In genomic region chr1:20212685-20213331, GRCh38 we compare ENCODE assay signal across 8 cellular contexts. TPM values are rescaled to one million over a fixed set of nuclear protein-coding genes. Genes with fewer than 3 reads are reported as not detected.
DNase-seq lines count a peak whose midpoint lies in the region; ATAC-seq, FAIRE-seq and TF ChIP-seq lines count a peak whose summit lies in the region.

No MANE protein-coding gene starts in this region.

- CTCF ChIA-PET in A549 (lab: Yijun Ruan, JAX): interaction anchor here (0.6 to 11.9 kb wide), 86 partner anchors 8 to 1095 kb away, joined by 3 to 162 read pairs (median 4); partner anchors contain the start of gene PINK1
- CTCF ChIA-PET in mammary epithelial cell (lab: Charles Lee; ENCODE audit: low non-redundant PET): interaction anchor here (0.5 to 0.8 kb wide), 7 partner anchors 18 to 376 kb away, joined by 3 to 34 read pairs (median 15); no protein-coding TSS in a partner anchor

- no peaks in the 10 kb centered on the region for H3K27me3 ChIP-seq in mammary epithelial cell (ENCODE audit: insufficient read depth, low read length)

- H3K4me1 ChIP-seq in A549 (peaks cover 34% of the 10 kb centered on the region), mammary epithelial cell (ENCODE audit: insufficient read depth, low read length) (peaks cover 41% of the 10 kb centered on the region)

- H3K27ac ChIP-seq in A549: peak overlapping the region; percentile 87 to 91
- peak overlapping the region; percentile 97 for H3K27ac ChIP-seq in mammary epithelial cell (ENCODE audit: insufficient read depth, low read depth, low read length)

- peak; percentile 69 to 82 for TF ChIP-seq RAD21 in A549 (conservative IDR thresholded peaks at IDR 0.05 in 1 of 2, IDR thresholded peaks at IDR 0.05 in 1 of 2)

- POLR2A ChIA-PET in A549 (lab: Yijun Ruan, JAX): no interaction called here

- peak; percentile 48 to 50 for DNase-seq in A549 (ENCODE audit: low read depth in 1 of 2, low spot score in 1 of 2)
- peak; percentile 92 for DNase-seq in NCI-H2171 (lab: John Stamatoyannopoulos, UW)
- DNase-seq in mammary epithelial cell: peak; percentile 80
- peak; percentile 14 for DNase-seq in stimulated activated CD4-positive, alpha-beta T cell treated with anti-CD3 and anti-CD28 coated beads, Interleukin-2, amount 100 ng/mL, for 4 hours (ENCODE audit: low read depth)

- H3K9me3 ChIP-seq in A549 (no peaks in the 10 kb centered on the region; the same call in 2 of the 3 replicates), mammary epithelial cell (replicated peaks; ENCODE audit: insufficient read depth, low read length) (no peaks in the 10 kb centered on the region)

- WGBS in A549 (ENCODE audit: missing lambda C conversion rate): 7% methylated on average over 21 of the region's 21 CpGs
- WGBS in mammary epithelial cell (ENCODE audit: low coverage, missing lambda C conversion rate): 2% methylated on average over 19 of the region's 21 CpGs

- dilution Hi-C loops in mammary epithelial cell (cut with HindIII; ENCODE audit: low sequenced_read_pairs): no loop called here

- no peaks in the 10 kb centered on the region for H4K20me1 ChIP-seq in mammary epithelial cell (ENCODE audit: insufficient read depth, low read length)

- intact Hi-C loops in mammary epithelial cell (cut with micrococcal nuclease): loop anchor here (1.0 to 5.0 kb wide), 4 partner anchors 144 to 296 kb away; partner anchors contain the start of gene PLA2G2A

- FAIRE-seq in A549 (lab: Jason Lieb, UNC) (no peak), islet of Langerhans (lab: Jason Lieb, UNC) (peak; percentile 94)

- in situ Hi-C loops in mammary epithelial cell (cut with MboI; ENCODE audit: low sequenced_read_pairs in 2 of 2): loop anchor here in 1 of 2 donors (5.0 kb wide), 2 partner anchors 219 to 279 kb away; no protein-coding TSS in a partner anchor

- no peak for TF ChIP-seq EP300 in A549 (IDR thresholded peaks at IDR 0.05)

- no peaks in the 10 kb centered on the region for H3K36me3 ChIP-seq in mammary epithelial cell (ENCODE audit: insufficient read depth, low read length)

- H3K4me3 ChIP-seq in A549 (no peak overlapping the region), WI38 (ENCODE audit: low read depth, low read length) (no peak overlapping the region), mammary epithelial cell (replicated peaks in 1 of 3; ENCODE audit: insufficient read depth in 1 of 3, low read depth in 2 of 3, low read length in 3 of 3) (no peak overlapping the region)

- TF ChIP-seq POLR2A in A549 (IDR thresholded peaks at IDR 0.05; ENCODE audit: low read length): no peak

- ATAC-seq in A549 (peak; percentile 76 to 87), GM21619 (IDR thresholded peaks at IDR 0.05; ENCODE audit: unreplicated experiment) (peak; percentile 64), GM19023 (IDR thresholded peaks at IDR 0.05; ENCODE audit: unreplicated experiment) (no peak)

- H2AFZ ChIP-seq in mammary epithelial cell (ENCODE audit: low read depth, low read length): peak overlapping the region; percentile 67

- H3K79me2 ChIP-seq in mammary epithelial cell (ENCODE audit: insufficient read depth, low read length): no peaks in the 10 kb centered on the region

- BruUV-seq in mammary epithelial cell (replicated peaks; lab: Mats Ljungman, UMichigan): no TSS peak

- peak overlapping the region; percentile 60 for H3K4me2 ChIP-seq in A549
- peak overlapping the region; percentile 60 for H3K4me2 ChIP-seq in mammary epithelial cell (ENCODE audit: insufficient read depth, low read depth, low read length)

- peak; percentile 86 for TF ChIP-seq CTCF in A549 (IDR thresholded peaks at IDR 0.05)
- TF ChIP-seq CTCF in WI38 (IDR thresholded peaks at IDR 0.05; ENCODE audit: low read depth, low read length): peak; percentile 76
- peak; percentile 58 to 84 for TF ChIP-seq CTCF in mammary epithelial cell (conservative IDR thresholded peaks at IDR 0.05 in 1 of 2, IDR thresholded peaks at IDR 0.05 in 1 of 2; ENCODE audit: extremely low read depth in 1 of 2, insufficient read depth in 1 of 2, low read depth in 1 of 2, low read length in 2 of 2)

- H3K9ac ChIP-seq in mammary epithelial cell (ENCODE audit: insufficient read depth, low read length): peak overlapping the region; percentile 77

TF ChIP-seq in A549, 52 proteins besides CTCF, POLR2A, EP300 and RAD21:
- peak; percentile 72 for TF ChIP-seq SMC3 (IDR thresholded peaks at IDR 0.05)
- no peak for TF ChIP-seq NPAS2 (CRISPR knock-in tag; IDR thresholded peaks at IDR 0.05; ENCODE audit: borderline replicate concordance)

RNA-seq across cellular contexts. Expression of gene PLA2G2C, which starts 26.5 kb away (rescaled TPM):
- polyA plus RNA-seq in A549 (2011; rRNA removed) (not detected in 2 replicates), A549 (2017; fragmentation: RNase III; extraction: RNeasy Plus Mini Kit Qiagen cat#74134 plus additional on column Dnase treatment) (not detected in 3 replicates), mammary epithelial cell (not detected)
- not detected in 2 replicates for polyA plus RNA-seq in A549 (2012; cell fraction: cytosol; rRNA removed)
- not detected in 2 replicates for polyA plus RNA-seq in A549 (2012; cell fraction: nucleus; rRNA removed)
- not detected in 2 replicates for polyA minus RNA-seq in A549 (2011; rRNA and poly(A)+ RNA removed)
- total RNA-seq in mammary epithelial cell: not detected
- not detected for polyA minus RNA-seq in mammary epithelial cell

RNA-seq across cellular contexts. Expression of gene UBXN10, which starts 26.9 kb away (rescaled TPM):
- polyA plus RNA-seq in A549 (2011; rRNA removed) (0.01 TPM in 1 of 2 replicates, not detected in the other), A549 (2017; fragmentation: RNase III; extraction: RNeasy Plus Mini Kit Qiagen cat#74134 plus additional on column Dnase treatment) (not detected in 3 replicates), mammary epithelial cell (not detected)
- polyA plus RNA-seq in A549 (2012; cell fraction: cytosol; rRNA removed): not detected in 2 replicates
- polyA plus RNA-seq in A549 (2012; cell fraction: nucleus; rRNA removed): not detected in 2 replicates
- polyA minus RNA-seq in A549 (2011; rRNA and poly(A)+ RNA removed): 0.04 TPM in 1 of 2 replicates, not detected in the other
- 1 to 10 TPM in 1 of 2 donors, under 1 TPM in 1; 0.14 to 3.0 TPM for total RNA-seq in mammary epithelial cell
- polyA minus RNA-seq in mammary epithelial cell: not detected

Comparison
In these comparisons a context has a peak if more than half of its experiments do, and no peak if none do; other contexts are left out.
1. DNase-seq: peak in every context shown above with its lines; median percentile 92 in NCI-H2171; 80 in mammary epithelial cell; 49 in A549; 14 in stimulated activated CD4-positive, alpha-beta T cell treated with anti-CD3 and anti-CD28 coated beads, Interleukin-2, amount 100 ng/mL, for 4 hours.